Comparison of ENCODE assay signal across 23 cellular contexts in genomic region chr22:29664731-29665130, GRCh38. TPM values are rescaled to one million over a fixed set of nuclear protein-coding genes. Genes with fewer than 3 reads are reported as not detected.
"Had no signal": no experiment of that assay in that cellular context is flagged by ENCODE, and none has a peak within 500 bp of the region (broad histone marks: within the 10 kb centered on the region; RNA-seq: fewer than 3 reads in every experiment).

No MANE protein-coding gene starts in this region.

- DNase-seq: activated CD4-positive, alpha-beta T cell treated with anti-CD3 and anti-CD28 coated beads, Interleukin-2, amount 10 ng/mL, durations not matched to agents 7 days and 5 days; activated CD4-positive, CD25-positive, alpha-beta regulatory T cell; activated CD8-positive, alpha-beta memory T cell treated with anti-CD3 and anti-CD28 coated beads, Interleukin-2, amount 50 U/mL, for 4 hours; activated gamma-delta T cell; activated T-cell treated with anti-CD3 and anti-CD28 coated beads, Interleukin-2, amount 50 U/mL, for 72 hours; dorsolateral prefrontal cortex; mesendoderm; naive thymus-derived CD4-positive, alpha-beta T cell; psoas muscle; right lobe of liver; SK-N-SH; spleen; stimulated activated CD4-positive, alpha-beta T cell treated with anti-CD3 and anti-CD28 coated beads, Interleukin-4, amount 100 ng/mL, for 4 hours; stimulated activated naive B cell treated with anti-CD40 and anti-IgM and Interleukin-4, amounts not matched to agents 10 μg/mL and 1 μg/mL and 100 μg/mL, for 72 hours; upper lobe of right lung had no signal

- H3K9ac ChIP-seq: neural progenitor cell, SK-N-SH had no signal

- H3K27me3 ChIP-seq: dorsolateral prefrontal cortex, neural progenitor cell, right lobe of liver, spleen, upper lobe of right lung had no signal

- H3K27ac ChIP-seq: dorsolateral prefrontal cortex, neural progenitor cell, psoas muscle, right lobe of liver, spleen, thoracic aorta, upper lobe of right lung had no signal

- ATAC-seq: activated T-cell treated with anti-CD3 and anti-CD28 coated beads, Interleukin-2, amount 50 U/mL, for 72 hours; naive thymus-derived CD4-positive, alpha-beta T cell; psoas muscle; right lobe of liver; stimulated activated naive B cell treated with anti-CD40 and anti-IgM and Interleukin-4, amounts not matched to agents 10 μg/mL and 1 μg/mL and 100 μg/mL, for 72 hours; upper lobe of right lung had no signal

- H3K27ac Mint-ChIP-seq: activated CD4-positive, alpha-beta T cell treated with anti-CD3 and anti-CD28 coated beads, Interleukin-2, amount 10 ng/mL, durations not matched to agents 7 days and 5 days; activated naive CD4-positive, alpha-beta T cell treated with anti-CD3 and anti-CD28 coated beads, Interleukin-2, amount 50 U/mL, for 24 hours; activated T-cell treated with anti-CD3 and anti-CD28 coated beads, Interleukin-2, amount 50 U/mL, for 72 hours; brain; neural progenitor cell; stimulated activated naive B cell treated with anti-CD40 and anti-IgM and Interleukin-4, amounts not matched to agents 10 μg/mL and 1 μg/mL and 100 μg/mL, for 72 hours; T-helper 2 cell treated with Interferon-gamma antibody and Interleukin-4, amounts not matched to agents 5 μg/mL and 100 μg/mL, for 36 hours had no signal

- H3K4me3 ChIP-seq: dorsolateral prefrontal cortex, neural progenitor cell, psoas muscle, right lobe of liver, spleen, thoracic aorta, upper lobe of right lung had no signal

- H3K36me3 ChIP-seq: neural progenitor cell had no signal

- H3K27me3 Mint-ChIP-seq: activated CD4-positive, alpha-beta T cell treated with anti-CD3 and anti-CD28 coated beads, Interleukin-2, amount 10 ng/mL, durations not matched to agents 7 days and 5 days; activated naive CD4-positive, alpha-beta T cell treated with anti-CD3 and anti-CD28 coated beads, Interleukin-2, amount 50 U/mL, for 24 hours; naive thymus-derived CD4-positive, alpha-beta T cell; stimulated activated naive B cell treated with anti-CD40 and anti-IgM and Interleukin-4, amounts not matched to agents 10 μg/mL and 1 μg/mL and 100 μg/mL, for 72 hours had no signal

- H3K4me1 Mint-ChIP-seq: stimulated activated naive B cell treated with anti-CD40 and anti-IgM and Interleukin-4, amounts not matched to agents 10 μg/mL and 1 μg/mL and 100 μg/mL, for 72 hours had no signal

- H3K9me3 Mint-ChIP-seq: activated CD4-positive, alpha-beta T cell treated with anti-CD3 and anti-CD28 coated beads, Interleukin-2, amount 10 ng/mL, durations not matched to agents 7 days and 5 days; activated naive CD4-positive, alpha-beta T cell treated with anti-CD3 and anti-CD28 coated beads, Interleukin-2, amount 50 U/mL, for 24 hours; activated T-cell treated with anti-CD3 and anti-CD28 coated beads, Interleukin-2, amount 50 U/mL, for 72 hours; brain; naive thymus-derived CD4-positive, alpha-beta T cell; neural progenitor cell; stimulated activated naive B cell treated with anti-CD40 and anti-IgM and Interleukin-4, amounts not matched to agents 10 μg/mL and 1 μg/mL and 100 μg/mL, for 72 hours; T-helper 2 cell treated with Interferon-gamma antibody and Interleukin-4, amounts not matched to agents 5 μg/mL and 100 μg/mL, for 36 hours had no signal

- H3K4me3 Mint-ChIP-seq: activated CD4-positive, alpha-beta T cell treated with anti-CD3 and anti-CD28 coated beads, Interleukin-2, amount 10 ng/mL, durations not matched to agents 7 days and 5 days; activated naive CD4-positive, alpha-beta T cell treated with anti-CD3 and anti-CD28 coated beads, Interleukin-2, amount 50 U/mL, for 24 hours; activated T-cell treated with anti-CD3 and anti-CD28 coated beads, Interleukin-2, amount 50 U/mL, for 72 hours; brain; naive thymus-derived CD4-positive, alpha-beta T cell; neural progenitor cell; stimulated activated naive B cell treated with anti-CD40 and anti-IgM and Interleukin-4, amounts not matched to agents 10 μg/mL and 1 μg/mL and 100 μg/mL, for 72 hours; T-helper 2 cell treated with Interferon-gamma antibody and Interleukin-4, amounts not matched to agents 5 μg/mL and 100 μg/mL, for 36 hours had no signal

- H2AFZ ChIP-seq: neural progenitor cell had no signal

- H3K4me1 ChIP-seq: psoas muscle, right lobe of liver, upper lobe of right lung had no signal

- H3K4me2 ChIP-seq: neural progenitor cell, SK-N-SH had no signal

- H3K9me3 ChIP-seq: psoas muscle, right lobe of liver, SK-N-SH, spleen, thoracic aorta, upper lobe of right lung had no signal

RNA-seq across cellular contexts. Expression of gene CABP7, which starts 55.1 kb away (rescaled TPM):
- total RNA-seq: liver, mucosa of gallbladder, osteocyte, psoas muscle, right lobe of liver, upper lobe of right lung had no signal
